Comparison of ENCODE assay signal across 18 cellular contexts in genomic region chr2:147096671-147097070, GRCh38.
"Had no signal": no experiment of that assay in that cellular context is flagged by ENCODE, and none has a peak within 500 bp of the region (broad histone marks: within the 10 kb centered on the region; RNA-seq: fewer than 3 reads in every experiment).

No MANE protein-coding gene starts in this region.

- H3K4me3 ChIP-seq: colonic mucosa, lower lobe of right lung, transverse colon had no signal

- DNase-seq: activated B cell treated with CpG ODN at 0.5 μM for 24 hours; activated CD4-positive, alpha-beta T cell treated with anti-CD3 and anti-CD28 coated beads for 48 hours; activated CD8-positive, alpha-beta memory T cell treated with anti-CD3 and anti-CD28 coated beads, Interleukin-2, amount 10 ng/mL, durations not matched to agents 7 days and 5 days; activated CD8-positive, alpha-beta T cell treated with anti-CD3 and anti-CD28 coated beads for 36 hours; activated naive CD4-positive, alpha-beta T cell treated with Interleukin-2 at 50 U/mL for 16 hours; aorta; brain microvascular endothelial cell; colonic mucosa; foreskin keratinocyte; lower lobe of right lung; naive B cell; nucleus accumbens; T1000; transverse colon had no signal

- H3K36me3 ChIP-seq: brain microvascular endothelial cell, colonic mucosa, lower lobe of right lung, transverse colon had no signal

- H3K27me3 ChIP-seq: brain microvascular endothelial cell, foreskin keratinocyte, transverse colon had no signal

- H3K27me3 Mint-ChIP-seq: activated B cell treated with CpG ODN at 0.5 μM for 24 hours; activated CD8-positive, alpha-beta memory T cell treated with anti-CD3 and anti-CD28 coated beads, Interleukin-2, amount 10 ng/mL, durations not matched to agents 7 days and 5 days; central memory CD8-positive, alpha-beta T cell had no signal

- H3K9me3 ChIP-seq: colonic mucosa, lower lobe of right lung, transverse colon had no signal

- H3K4me1 Mint-ChIP-seq: activated B cell treated with CpG ODN at 0.5 μM for 24 hours; activated CD8-positive, alpha-beta memory T cell treated with anti-CD3 and anti-CD28 coated beads, Interleukin-2, amount 10 ng/mL, durations not matched to agents 7 days and 5 days; central memory CD8-positive, alpha-beta T cell; naive B cell had no signal

- H3K27ac ChIP-seq: brain microvascular endothelial cell, colonic mucosa, foreskin keratinocyte, lower lobe of right lung, transverse colon had no signal

- H3K27ac Mint-ChIP-seq: activated B cell treated with CpG ODN at 0.5 μM for 24 hours; activated CD8-positive, alpha-beta memory T cell treated with anti-CD3 and anti-CD28 coated beads, Interleukin-2, amount 10 ng/mL, durations not matched to agents 7 days and 5 days; activated CD8-positive, alpha-beta T cell treated with anti-CD3 and anti-CD28 coated beads for 36 hours; naive B cell; T-helper 1 cell treated with Interleukin-12 subunit alpha and Interleukin-12 subunit beta and Interleukin-4 antibody, amounts not matched to agents 30 μg/mL and 1 μg/mL, for 36 hours had no signal

- ATAC-seq: activated CD8-positive, alpha-beta memory T cell treated with anti-CD3 and anti-CD28 coated beads, Interleukin-2, amount 10 ng/mL, durations not matched to agents 7 days and 5 days; activated CD8-positive, alpha-beta T cell treated with anti-CD3 and anti-CD28 coated beads for 36 hours; foreskin keratinocyte; left lobe of liver; lower lobe of right lung; sciatic nerve had no signal

- H3K36me3 Mint-ChIP-seq: activated CD8-positive, alpha-beta memory T cell treated with anti-CD3 and anti-CD28 coated beads, Interleukin-2, amount 10 ng/mL, durations not matched to agents 7 days and 5 days; naive B cell had no signal

- H3K4me1 ChIP-seq: colonic mucosa, lower lobe of right lung, transverse colon had no signal

- H3K4me3 Mint-ChIP-seq: activated B cell treated with CpG ODN at 0.5 μM for 24 hours; activated CD8-positive, alpha-beta memory T cell treated with anti-CD3 and anti-CD28 coated beads, Interleukin-2, amount 10 ng/mL, durations not matched to agents 7 days and 5 days; activated CD8-positive, alpha-beta T cell treated with anti-CD3 and anti-CD28 coated beads for 36 hours; central memory CD8-positive, alpha-beta T cell; naive B cell; T-helper 1 cell treated with Interleukin-12 subunit alpha and Interleukin-12 subunit beta and Interleukin-4 antibody, amounts not matched to agents 30 μg/mL and 1 μg/mL, for 36 hours had no signal

- H3K9me3 Mint-ChIP-seq: activated B cell treated with CpG ODN at 0.5 μM for 24 hours; activated CD8-positive, alpha-beta T cell treated with anti-CD3 and anti-CD28 coated beads for 36 hours had no signal
